ENCODE assay signal across 14 cellular contexts in genomic region chr4:74423101-74423500, GRCh38. TPM values are rescaled to one million over a fixed set of nuclear protein-coding genes. Genes with fewer than 3 reads are reported as not detected.
DNase-seq lines count a peak whose midpoint lies in the region; ATAC-seq and TF ChIP-seq lines count a peak whose summit lies in the region.
"Had no signal": no experiment of that assay in that cellular context is flagged by ENCODE, and none has a peak within 500 bp of the region (broad histone marks: within the 10 kb centered on the region; RNA-seq: fewer than 3 reads in every experiment).

No MANE protein-coding gene starts in this region.

- no peaks in the 10 kb centered on the region for H3K27me3 ChIP-seq in ACC112 (ENCODE audit: insufficient read depth, low read length)
- H3K27me3 ChIP-seq: sigmoid colon, tibial artery had no signal

- H3K79me2 ChIP-seq in ACC112 (ENCODE audit: control insufficient read depth, insufficient read depth, low read length, unreplicated experiment) = no peaks in the 10 kb centered on the region

- peak; percentile 52 for DNase-seq in NCI-H460 (ENCODE audit: extremely low read depth, low read depth)
- peak; percentile 61 for DNase-seq in epithelial cell of esophagus (ENCODE audit: low read depth)
- no peak for DNase-seq in left lobe of liver (ENCODE audit: low spot score)
- no peak for DNase-seq in C1 segment of cervical spinal cord (lab: John Stamatoyannopoulos, UW)
- DNase-seq in stimulated activated CD4-positive, alpha-beta T cell treated with anti-CD3 and anti-CD28 coated beads, Interleukin-2, amount 100 ng/mL, for 24 hours = no peak
- no peak for DNase-seq in activated naive CD4-positive, alpha-beta T cell treated with anti-CD3 and anti-CD28 coated beads, Interleukin-2, amount 50 U/mL, for 16 hours
- DNase-seq in HPDE6-E6E7 (ENCODE audit: extremely low spot score) = no peak
- DNase-seq: activated gamma-delta T cell treated with Interleukin-2 at 50 U/mL for 16 hours, KBM-7, NCI-H2081, sigmoid colon, tibial artery had no signal

- H2AFZ ChIP-seq in ACC112 (ENCODE audit: low read length, unreplicated experiment) = no peak overlapping the region

- peaks cover 46% of the 10 kb centered on the region for H3K4me1 ChIP-seq in ACC112 (ENCODE audit: control insufficient read depth, insufficient read depth, low read length, unreplicated experiment)
- H3K4me1 ChIP-seq: HAP-1, sigmoid colon, tibial artery had no signal

- no peaks in the 10 kb centered on the region for H3K36me3 ChIP-seq in ACC112 (ENCODE audit: insufficient read depth, low read length)
- H3K36me3 ChIP-seq: HAP-1, sigmoid colon, tibial artery had no signal

- H3K4me3 ChIP-seq in ACC112 (ENCODE audit: low read depth, low read length) (no peak overlapping the region), epithelial cell of esophagus (ENCODE audit: low read length) (no peak overlapping the region)
- H3K4me3 ChIP-seq: HAP-1, sigmoid colon, tibial artery had no signal

- TF ChIP-seq CTCF in epithelial cell of esophagus (IDR thresholded peaks at IDR 0.05; ENCODE audit: insufficient read depth, low read depth, low read length, missing control alignments) = no peak

- peak; percentile 13 for ATAC-seq in left lobe of liver

- H3K27ac ChIP-seq in ACC112 (ENCODE audit: low read depth, low read length) = peak overlapping the region; percentile 45; the same call in 1 of the 2 replicates
- H3K27ac ChIP-seq: sigmoid colon, tibial artery had no signal

RNA-seq across cellular contexts. Expression of gene AREG, which starts 21.8 kb away (rescaled TPM):
- total RNA-seq in NCI-H460 (2014; rRNA removed; shearing (Covaris generic)) = 6.8 and 7.0 TPM in 2 replicates
- 1.2 and 2.9 TPM in 2 replicates for polyA plus RNA-seq in NCI-H460 (2014; cell fraction: nucleus; rRNA removed)
- 0.18 TPM for total RNA-seq in left lobe of liver

RNA-seq across cellular contexts. Expression of gene EREG, which starts 58.2 kb away (rescaled TPM):
- total RNA-seq in NCI-H460 (2014; rRNA removed; shearing (Covaris generic)) = 2.7 and 3.8 TPM in 2 replicates
- polyA plus RNA-seq in NCI-H460 (2014; cell fraction: nucleus; rRNA removed) = 0.28 and 0.48 TPM in 2 replicates
- 0.18 TPM for total RNA-seq in left lobe of liver

Comparison
In these comparisons a context has a peak if more than half of its experiments do, and no peak if none do; other contexts are left out.
1. DNase-seq: peak in NCI-H460 (single experiment) and epithelial cell of esophagus (single experiment); none in left lobe of liver (single experiment), C1 segment of cervical spinal cord (0 of 14), stimulated activated CD4-positive, alpha-beta T cell treated with anti-CD3 and anti-CD28 coated beads, Interleukin-2, amount 100 ng/mL, for 24 hours (0 of 2), activated naive CD4-positive, alpha-beta T cell treated with anti-CD3 and anti-CD28 coated beads, Interleukin-2, amount 50 U/mL, for 16 hours (single experiment) and HPDE6-E6E7 (single experiment).